In the genomic region with DNA sequence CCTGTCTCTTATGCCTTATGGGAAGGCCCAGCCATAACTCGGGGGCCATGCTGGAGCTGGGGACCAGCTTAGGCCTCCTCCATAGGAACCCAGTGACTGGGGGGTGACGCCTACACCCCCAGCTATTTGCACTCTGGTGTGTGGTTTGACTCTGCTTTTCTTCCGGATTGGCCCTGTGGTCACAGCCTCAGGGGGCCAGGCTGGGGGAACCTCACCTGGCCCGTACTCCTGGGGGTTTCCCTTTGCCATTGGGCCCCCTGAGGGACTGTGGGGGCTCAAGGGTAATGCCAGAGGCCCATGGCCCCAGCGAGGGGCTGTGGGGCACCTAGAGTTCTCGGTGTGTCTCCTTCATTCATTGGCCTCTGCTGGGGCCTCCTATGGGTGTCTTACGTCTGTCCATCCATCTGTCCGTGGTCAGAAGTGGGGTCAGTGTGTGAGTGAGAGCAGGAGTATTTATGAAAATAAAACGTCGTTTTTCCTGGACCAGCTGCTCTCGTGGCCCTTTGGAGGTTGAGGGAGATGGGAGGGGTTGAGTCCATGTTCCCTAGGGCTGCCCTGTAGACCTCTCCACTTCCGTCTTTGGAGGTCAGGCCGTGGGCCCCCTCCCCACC, we compare ENCODE assay signal across 8 cellular contexts. TPM values are rescaled to one million over a fixed set of nuclear protein-coding genes. Genes with fewer than 3 reads are reported as not detected.
A peak's percentile ranks its signal among the peaks of the same experiment; 100 is the strongest.
DNase-seq lines count a peak whose midpoint lies in the region; ATAC-seq and TF ChIP-seq lines count a peak whose summit lies in the region.

No MANE protein-coding gene starts in this region.

- CTCF ChIA-PET in PC-3 (lab: Charles Lee) = no interaction called here

- H3K9me3 ChIP-seq in PC-3 (ENCODE audit: low read length) = no peaks in the 10 kb centered on the region
- no peaks in the 10 kb centered on the region for H3K9me3 ChIP-seq in esophagus muscularis mucosa

- H3K4me1 ChIP-seq in PC-3 (ENCODE audit: insufficient read depth, low read length) = no peaks in the 10 kb centered on the region
- H3K4me1 ChIP-seq in esophagus muscularis mucosa = peaks cover 28 to 36% (median 33%) of the 10 kb centered on the region in 4 donors

- H4K20me1 ChIP-seq in PC-3 (ENCODE audit: low read length) = no peaks in the 10 kb centered on the region

- H3K27ac ChIP-seq in PC-3 (ENCODE audit: low read length) (no peak overlapping the region), esophagus muscularis mucosa (replicated peaks in 1 of 4) (peak overlapping the region; percentile 53 to 85 (median 76))

- TF ChIP-seq POLR2A in esophagus muscularis mucosa (IDR thresholded peaks at IDR 0.05; ENCODE audit: low read depth) = no peak

- DNase-seq in NK-92 treated with Interleukin-12 subunit alpha and Interleukin-12 subunit beta, amount 100 ng/mL, for 24 hours (lab: John Stamatoyannopoulos, UW) = peak; percentile 52
- DNase-seq in NK-92 (lab: John Stamatoyannopoulos, UW; ENCODE audit: unreplicated experiment) = no peak
- no peak for DNase-seq in PC-3
- no peak for DNase-seq in esophagus muscularis mucosa (ENCODE audit: extremely low spot score)
- peak; percentile 61 to 72 for DNase-seq in stimulated activated CD8-positive, alpha-beta memory T cell treated with anti-CD3 and anti-CD28 coated beads, Interleukin-15, amount 100 ng/mL, for 48 hours (ENCODE audit: low read depth in 2 of 2)
- no peak for DNase-seq in retina
- no peak for DNase-seq in DMS 273 (lab: John Stamatoyannopoulos, UW; ENCODE audit: unreplicated experiment)

- 21% methylated on average over 7 of the region's 13 CpGs for WGBS in esophagus muscularis mucosa

- H3K4me3 ChIP-seq in PC-3 (ENCODE audit: low read length) (no peak overlapping the region), esophagus muscularis mucosa (peak overlapping the region; percentile 20 to 46 (median 27))

- H3K9me2 ChIP-seq in PC-3 (replicated peaks; ENCODE audit: low read length) = no peaks in the 10 kb centered on the region

- intact Hi-C loops in PC-3 (cut with micrococcal nuclease) = no loop called here
- intact Hi-C loops in esophagus muscularis mucosa (cut with DNase I) = no loop called here

- ATAC-seq in HG02642 (IDR thresholded peaks at IDR 0.05; ENCODE audit: poor library complexity, unreplicated experiment) = peak; percentile 57
- no peak for ATAC-seq in PC-3

- POLR2A ChIA-PET in PC-3 (lab: Charles Lee; ENCODE audit: unreplicated experiment) = no interaction called here

- H3K9ac ChIP-seq in PC-3 (ENCODE audit: low read length) = no peak overlapping the region

- H3K36me3 ChIP-seq in PC-3 (ENCODE audit: low read depth, low read length) (no peaks in the 10 kb centered on the region), esophagus muscularis mucosa (peaks cover 0 to 47% (median 41%) of the 10 kb centered on the region in 4 donors)

- H3K27me3 ChIP-seq in PC-3 (ENCODE audit: low read length) = no peaks in the 10 kb centered on the region
- H3K27me3 ChIP-seq in esophagus muscularis mucosa = no peaks in the 10 kb centered on the region

- no peaks in the 10 kb centered on the region for H3F3A ChIP-seq in PC-3 (ENCODE audit: low read length, unreplicated experiment)

- H3K79me2 ChIP-seq in PC-3 (ENCODE audit: low read length) = no peaks in the 10 kb centered on the region

- no peak overlapping the region for H3K4me2 ChIP-seq in PC-3 (ENCODE audit: low read length)

- TF ChIP-seq CTCF in PC-3 (conservative IDR thresholded peaks at IDR 0.05; ENCODE audit: low read depth, low read length) (no peak), esophagus muscularis mucosa (IDR thresholded peaks at IDR 0.05) (no peak)

- TSS peak; percentile 21 for BruUV-seq in PC-3 (replicated peaks; lab: Mats Ljungman, UMichigan)

- TF ChIP-seq EP300 in esophagus muscularis mucosa (IDR thresholded peaks at IDR 0.05) = no peak

- no peak overlapping the region for H2AFZ ChIP-seq in PC-3 (ENCODE audit: low read length)

RNA-seq across cellular contexts. Expression of a gene that starts 6.3 kb away (rescaled TPM):
- 18.0 and 23.2 TPM in 2 replicates for total RNA-seq in PC-3 (2014; rRNA removed)
- total RNA-seq in esophagus muscularis mucosa = 1 to 10 TPM; 1.5 to 7.5 (median 4.3) TPM

RNA-seq across cellular contexts. Expression of a gene that starts 24.6 kb away (rescaled TPM):
- total RNA-seq in PC-3 (2014; rRNA removed) = 49.1 and 55.7 TPM in 2 replicates
- 10 to 100 TPM; 30.3 to 44.7 (median 40.9) TPM for total RNA-seq in esophagus muscularis mucosa

RNA-seq across cellular contexts. Expression of a gene that starts 25.3 kb away (rescaled TPM):
- total RNA-seq in PC-3 (2014; rRNA removed) (36.9 and 51.3 TPM in 2 replicates), esophagus muscularis mucosa (10 to 100 TPM in 3 of 4 donors, 1 to 10 TPM in 1; 7.3 to 28.3 (median 17.4) TPM)

RNA-seq across cellular contexts. Expression of a gene that starts 42.2 kb away (rescaled TPM):
- total RNA-seq in PC-3 (2014; rRNA removed) (1,612 and 2,325 TPM in 2 replicates), esophagus muscularis mucosa (1,000 to 10,000 TPM in 3 of 4 donors, 100 to 1,000 TPM in 1; 710 to 1,112 (median 1,021) TPM)

RNA-seq across cellular contexts. Expression of a gene that starts 53.0 kb away (rescaled TPM):
- total RNA-seq in PC-3 (2014; rRNA removed) (32.9 and 45.4 TPM in 2 replicates), esophagus muscularis mucosa (10 to 100 TPM in 3 of 4 donors, 1 to 10 TPM in 1; 9.1 to 18.4 (median 14.5) TPM)

Comparison
In these comparisons a context has a peak if more than half of its experiments do, and no peak if none do; other contexts are left out.
1. DNase-seq: peak in NK-92 treated with Interleukin-12 subunit alpha and Interleukin-12 subunit beta, amount 100 ng/mL, for 24 hours (single experiment) and stimulated activated CD8-positive, alpha-beta memory T cell treated with anti-CD3 and anti-CD28 coated beads, Interleukin-15, amount 100 ng/mL, for 48 hours (2 of 2); none in NK-92 (single experiment), PC-3 (single experiment), esophagus muscularis mucosa (single experiment), retina (single experiment) and DMS 273 (single experiment).